In the genomic region with DNA sequence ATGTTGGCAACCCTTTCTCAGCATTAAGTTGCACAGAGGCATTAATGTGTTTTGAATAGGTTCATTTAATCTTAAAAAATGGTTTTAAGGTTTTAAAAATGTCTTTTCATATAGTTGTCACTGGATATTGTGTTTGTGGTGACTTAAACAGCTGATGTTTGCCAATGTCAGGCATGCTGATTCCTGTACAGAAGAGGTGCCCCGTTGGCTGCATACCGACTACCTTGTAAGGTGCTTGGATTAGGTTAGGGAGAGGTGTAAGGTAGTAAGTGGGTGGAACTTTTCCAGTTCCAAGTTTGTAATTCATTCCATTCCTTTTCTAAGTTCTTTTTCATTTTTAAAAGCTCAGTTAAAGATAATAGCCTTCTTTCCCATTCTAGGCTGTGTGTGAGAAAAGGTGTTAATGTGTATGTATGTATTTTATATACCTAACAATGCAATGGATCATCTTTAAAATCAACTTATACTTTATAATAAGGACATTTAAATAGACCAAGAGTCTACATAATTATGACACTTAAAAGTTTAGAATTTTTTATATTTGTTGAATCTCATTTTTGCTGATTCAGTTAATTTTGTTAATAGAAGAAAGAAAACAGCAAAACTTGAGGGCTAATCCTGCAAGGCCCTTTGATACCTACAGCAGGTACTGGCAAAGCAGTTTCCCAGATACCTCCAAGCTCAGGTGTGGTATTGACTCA, we compare ENCODE assay signal across 2 cellular contexts.
TF ChIP-seq lines count a peak whose summit lies in the region.

No MANE protein-coding gene starts in this region.

TF ChIP-seq in HepG2, 621 proteins besides CTCF, POLR2A, EP300 and RAD21 (continued from another document):
- peak; percentile 91 to 96 for TF ChIP-seq MAFK (conservative IDR thresholded peaks at IDR 0.05 in 1 of 2, IDR thresholded peaks at IDR 0.05 in 1 of 2; ENCODE audit: low read length in 2 of 2)
- TF ChIP-seq HHEX (CRISPR knock-in tag; IDR thresholded peaks at IDR 0.05), result no peak
- TF ChIP-seq, protein P1, sequence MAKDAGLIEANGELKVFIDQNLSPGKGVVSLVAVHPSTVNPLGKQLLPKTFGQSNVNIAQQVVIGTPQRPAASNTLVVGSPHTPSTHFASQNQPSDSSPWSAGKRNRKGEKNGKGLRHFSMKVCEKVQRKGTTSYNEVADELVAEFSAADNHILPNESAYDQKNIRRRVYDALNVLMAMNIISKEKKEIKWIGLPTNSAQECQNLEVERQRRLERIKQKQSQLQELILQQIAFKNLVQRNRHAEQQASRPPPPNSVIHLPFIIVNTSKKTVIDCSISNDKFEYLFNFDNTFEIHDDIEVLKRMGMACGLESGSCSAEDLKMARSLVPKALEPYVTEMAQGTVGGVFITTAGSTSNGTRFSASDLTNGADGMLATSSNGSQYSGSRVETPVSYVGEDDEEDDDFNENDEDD (CRISPR knock-in tag; IDR thresholded peaks at IDR 0.05; ENCODE audit: borderline replicate concordance), result no peak
- no peak for TF ChIP-seq ZNF615 (CRISPR knock-in tag; IDR thresholded peaks at IDR 0.05; ENCODE audit: borderline replicate concordance)

TF ChIP-seq in K562, 482 proteins besides CTCF, POLR2A, EP300 and RAD21 (continued from another document):
- TF ChIP-seq MAFF (IDR thresholded peaks at IDR 0.05; ENCODE audit: low read length) (peak; percentile 80), MAFG (tag; conservative IDR thresholded peaks at IDR 0.05) (peak; percentile 75), THRB (CRISPR knock-in tag; conservative IDR thresholded peaks at IDR 0.05) (no peak), HNRNPUL1 (IDR thresholded peaks at IDR 0.05; ENCODE audit: low read length) (no peak)
